Comparison of ENCODE assay signal across 8 cellular contexts in the genomic region with DNA sequence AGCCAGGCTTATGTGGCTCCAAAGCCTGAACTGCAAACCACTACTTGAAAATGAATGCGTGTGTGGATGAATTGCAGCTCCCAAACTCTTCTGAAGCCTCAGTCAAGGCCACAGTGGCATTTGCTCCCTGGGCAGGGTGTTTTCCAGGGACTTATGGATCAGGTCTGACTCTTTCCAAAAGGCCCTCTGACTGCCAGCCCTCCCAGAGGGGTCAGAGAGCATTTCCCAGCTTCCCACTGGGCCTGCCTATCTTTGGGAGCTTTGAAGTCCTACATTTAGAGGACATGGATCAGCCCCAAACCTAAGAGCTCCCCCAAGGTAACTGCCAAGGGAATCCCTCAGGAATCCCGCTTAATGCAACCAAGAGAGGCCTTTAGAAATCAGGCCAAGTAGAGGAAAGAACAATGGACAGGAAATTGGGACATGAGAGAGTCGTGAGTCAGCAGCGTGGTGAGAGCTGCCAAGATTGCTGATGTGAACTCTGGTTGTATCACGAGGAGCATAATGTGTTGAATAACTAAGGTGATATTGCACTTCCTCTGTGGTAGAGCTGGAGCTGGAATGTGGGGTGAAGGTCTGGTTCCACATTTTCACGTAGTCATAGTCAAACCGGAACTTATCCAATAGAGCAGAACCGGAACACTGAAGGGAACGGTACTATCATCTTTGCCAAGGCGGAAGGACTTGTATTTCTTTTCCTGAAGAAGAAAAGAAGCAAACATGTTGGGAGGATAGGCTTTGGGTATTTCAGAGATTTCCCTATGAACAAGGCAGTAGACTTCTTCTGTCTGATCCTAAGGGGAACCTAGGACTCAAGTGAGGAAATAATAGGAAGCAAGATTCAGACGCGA.
DNase-seq lines count a peak whose midpoint lies in the region; ATAC-seq, FAIRE-seq and TF ChIP-seq lines count a peak whose summit lies in the region.

No MANE protein-coding gene starts in this region.

- H3K27me3 ChIP-seq in pancreas, result no peaks in the 10 kb centered on the region

- no peak for FAIRE-seq in pancreas (lab: Jason Lieb, UNC)

- intact Hi-C loops in CD14-positive monocyte (cut with micrococcal nuclease) (loop anchor here (5.0 to 10.0 kb wide), 4 partner anchors 101 to 792 kb away; partner anchors contain the start of gene JUN (in 1 of the 2)), pancreas (cut with DNase I) (loop anchor here in 1 of 3 donors (10.0 kb wide), 1 partner anchor 98 kb away; the partner anchor contains the start of gene JUN)

- H3K4me3 ChIP-seq in fibroblast of villous mesenchyme (ENCODE audit: low read depth, low read length), result no peak overlapping the region
- no peak overlapping the region for H3K4me3 ChIP-seq in pancreas

- H3K36me3 Mint-ChIP-seq in CD14-positive monocyte, result peaks cover 2 to 6% of the 10 kb centered on the region in 2 donors

- peaks cover 0 to 3% (median 0%) of the 10 kb centered on the region in 3 donors for H3K27me3 Mint-ChIP-seq in CD14-positive monocyte (ENCODE audit: low read depth in 3 of 3)

- no peaks in the 10 kb centered on the region for H3K36me3 ChIP-seq in pancreas

- peaks cover 39 to 51% (median 39%) of the 10 kb centered on the region in 3 donors for H3K4me1 ChIP-seq in pancreas

- peak; percentile 92 for DNase-seq in CD14-positive monocyte (ENCODE audit: low spot score)
- peak; percentile 99 for DNase-seq in HT1080 (ENCODE audit: low read depth)
- peak; percentile 84 for DNase-seq in SW480 (ENCODE audit: low spot score)
- DNase-seq in fibroblast of villous mesenchyme (ENCODE audit: low read depth), result peak; percentile 92
- peak in 4 of 6 donors; percentile 55 to 67 (median 60) for DNase-seq in pancreas
- DNase-seq in iPS-NIHi7 (ENCODE audit: extremely low spot score), result no peak
- DNase-seq in activated CD4-positive, alpha-beta T cell treated with anti-CD3 and anti-CD28 coated beads, Interleukin-2, amount 50 U/mL, for 1 hour, result no peak

- ATAC-seq in pancreas (peak; percentile 16 to 62 (median 31)), HG03457 (IDR thresholded peaks at IDR 0.05; ENCODE audit: unreplicated experiment) (no peak)

- H3K27ac Mint-ChIP-seq in CD14-positive monocyte, result peak overlapping the region; percentile 92 to 97 (median 95)

- 55% methylated on average over 12 of the region's 12 CpGs for WGBS in pancreas, 2 donors

- peak overlapping the region; percentile 34 to 83 (median 58) for H3K27ac ChIP-seq in pancreas

- no peaks in the 10 kb centered on the region for H3K9me3 Mint-ChIP-seq in CD14-positive monocyte

- peaks cover 79% of the 10 kb centered on the region for H3K4me1 Mint-ChIP-seq in CD14-positive monocyte

- TF ChIP-seq CTCF in CD14-positive monocyte (IDR thresholded peaks at IDR 0.05) (no peak), fibroblast of villous mesenchyme (IDR thresholded peaks at IDR 0.05; ENCODE audit: insufficient read depth, low read depth, low read length) (no peak), pancreas (IDR thresholded peaks at IDR 0.05) (no peak)

- no peaks in the 10 kb centered on the region for H3K9me3 ChIP-seq in pancreas

- H3K4me3 Mint-ChIP-seq in CD14-positive monocyte, result peak overlapping the region in 1 of 2 donors; percentile 65

Comparison
In these comparisons a context has a peak if more than half of its experiments do, and no peak if none do; other contexts are left out.
1. DNase-seq: peak in CD14-positive monocyte (single experiment), HT1080 (single experiment), SW480 (single experiment), fibroblast of villous mesenchyme (single experiment) and pancreas (4 of 6); none in iPS-NIHi7 (single experiment) and activated CD4-positive, alpha-beta T cell treated with anti-CD3 and anti-CD28 coated beads, Interleukin-2, amount 50 U/mL, for 1 hour (single experiment).